19 cellular contexts compared by ENCODE assay signal in genomic region chr18:69000366-69000765, GRCh38.
DNase-seq lines count a peak whose midpoint lies in the region; ATAC-seq and TF ChIP-seq lines count a peak whose summit lies in the region.
"Had no signal": no experiment of that assay in that cellular context is flagged by ENCODE, and none has a peak within 500 bp of the region (broad histone marks: within the 10 kb centered on the region; RNA-seq: fewer than 3 reads in every experiment).

No MANE protein-coding gene starts in this region.

- 70 to 79% methylated on average over 1 of the region's 1 CpG for WGBS in GM23248 (ENCODE audit: low coverage in 1 of 2, low lambda C conversion rate in 2 of 2, missing lambda C conversion rate in 2 of 2), 2 experiments
- WGBS in smooth muscle cell (ENCODE audit: low lambda C conversion rate): 41% methylated on average over 1 of the region's 1 CpG

- H3K9me2 ChIP-seq in GM23248 (ENCODE audit: insufficient read depth) (no peaks in the 10 kb centered on the region), PC-3 (replicated peaks; ENCODE audit: low read length) (0 out of 2 replicates have a peak, but pooled peaks cover 4% of the 10 kb centered on the region)
- H3K9me2 ChIP-seq: SK-N-SH had no signal

- H2AFZ ChIP-seq in GM23248: no peak overlapping the region
- H2AFZ ChIP-seq in PC-3 (ENCODE audit: low read length): no peak overlapping the region
- no peak overlapping the region for H2AFZ ChIP-seq in smooth muscle cell (ENCODE audit: low read depth)
- H2AFZ ChIP-seq: GM23338 had no signal

- no peak overlapping the region for H3K9ac ChIP-seq in GM23248
- no peak overlapping the region for H3K9ac ChIP-seq in PC-3 (ENCODE audit: low read length)
- H3K9ac ChIP-seq in smooth muscle cell (ENCODE audit: low read depth): no peak overlapping the region
- H3K9ac ChIP-seq: KMS-11, SK-N-SH had no signal

- H3K4me3 ChIP-seq in GM23248 (no peak overlapping the region), PC-3 (ENCODE audit: low read length) (no peak overlapping the region), choroid plexus epithelial cell (ENCODE audit: low read depth, low read length) (no peak overlapping the region), smooth muscle cell (no peak overlapping the region)
- H3K4me3 ChIP-seq: GM12878, GM23338, HAP-1 had no signal

- CTCF ChIA-PET in PC-3 (lab: Charles Lee): no interaction called here

- no peaks in the 10 kb centered on the region for H3K4me1 ChIP-seq in GM23248 (ENCODE audit: insufficient read depth)
- no peaks in the 10 kb centered on the region for H3K4me1 ChIP-seq in PC-3 (ENCODE audit: insufficient read depth, low read length)
- H3K4me1 ChIP-seq in smooth muscle cell (ENCODE audit: low read depth): peaks cover 3% of the 10 kb centered on the region
- H3K4me1 ChIP-seq: BE2C, HAP-1 had no signal

- TF ChIP-seq CTCF in PC-3 (conservative IDR thresholded peaks at IDR 0.05; ENCODE audit: low read depth, low read length): no peak
- no peak for TF ChIP-seq CTCF in choroid plexus epithelial cell (conservative IDR thresholded peaks at IDR 0.05; ENCODE audit: low read depth, low read length)
- no peak for TF ChIP-seq CTCF in smooth muscle cell (IDR thresholded peaks at IDR 0.05; ENCODE audit: borderline replicate concordance, insufficient read depth, poor library complexity, severe bottlenecking)

- no peaks in the 10 kb centered on the region for H4K20me1 ChIP-seq in GM23248 (ENCODE audit: insufficient read depth)
- H4K20me1 ChIP-seq in PC-3 (ENCODE audit: low read length): no peaks in the 10 kb centered on the region
- H4K20me1 ChIP-seq in smooth muscle cell (ENCODE audit: low read depth): no peaks in the 10 kb centered on the region

- ATAC-seq in PC-3 (peak; percentile 70), GM21529 (IDR thresholded peaks at IDR 0.05; ENCODE audit: unreplicated experiment) (no peak)
- ATAC-seq: GM12878, GM23338 had no signal

- BruUV-seq in PC-3 (replicated peaks; lab: Mats Ljungman, UMichigan): no TSS peak

- POLR2A ChIA-PET in PC-3 (lab: Charles Lee; ENCODE audit: unreplicated experiment): no interaction called here

- no peaks in the 10 kb centered on the region for H3K9me3 ChIP-seq in GM23248 (ENCODE audit: low read depth)
- H3K9me3 ChIP-seq in PC-3 (ENCODE audit: low read length): no peaks in the 10 kb centered on the region
- no peaks in the 10 kb centered on the region for H3K9me3 ChIP-seq in smooth muscle cell (replicated peaks; ENCODE audit: low read depth)
- H3K9me3 ChIP-seq: BE2C, HAP-1, SK-N-SH had no signal

- in situ Hi-C loops in GM23248 (cut with MboI): no loop called here

- H3K36me3 ChIP-seq in GM23248 (ENCODE audit: low read depth) (no peaks in the 10 kb centered on the region), PC-3 (ENCODE audit: low read depth, low read length) (no peaks in the 10 kb centered on the region), smooth muscle cell (ENCODE audit: low read depth) (no peaks in the 10 kb centered on the region)
- H3K36me3 ChIP-seq: BE2C, HAP-1 had no signal

- intact Hi-C loops in PC-3 (cut with micrococcal nuclease): no loop called here

- H3F3A ChIP-seq in GM23248 (ENCODE audit: insufficient read depth) (no peaks in the 10 kb centered on the region), PC-3 (ENCODE audit: low read length, unreplicated experiment) (no peaks in the 10 kb centered on the region), smooth muscle cell (ENCODE audit: low read depth) (no peaks in the 10 kb centered on the region)

- H3K27ac ChIP-seq in GM23248 (no peak overlapping the region), PC-3 (ENCODE audit: low read length) (no peak overlapping the region), smooth muscle cell (ENCODE audit: low read depth) (no peak overlapping the region)
- H3K27ac ChIP-seq: KMS-11 had no signal

- H3K79me2 ChIP-seq in GM23248 (ENCODE audit: insufficient read depth): no peaks in the 10 kb centered on the region
- H3K79me2 ChIP-seq in PC-3 (ENCODE audit: low read length): no peaks in the 10 kb centered on the region
- no peaks in the 10 kb centered on the region for H3K79me2 ChIP-seq in smooth muscle cell (ENCODE audit: low read depth)

- no peaks in the 10 kb centered on the region for H3K27me3 ChIP-seq in GM23248 (replicated peaks; ENCODE audit: insufficient read depth)
- H3K27me3 ChIP-seq in PC-3 (ENCODE audit: low read length): no peaks in the 10 kb centered on the region
- H3K27me3 ChIP-seq in smooth muscle cell (ENCODE audit: low read depth): no peaks in the 10 kb centered on the region
- H3K27me3 ChIP-seq: BE2C had no signal

- DNase-seq in GM23248: peak; percentile 24
- no peak for DNase-seq in PC-3
- peak; percentile 57 for DNase-seq in choroid plexus epithelial cell (ENCODE audit: low read depth)
- DNase-seq in smooth muscle cell (lab: John Stamatoyannopoulos, UW; ENCODE audit: unreplicated experiment): no peak
- DNase-seq in middle frontal gyrus (ENCODE audit: extremely low spot score, low spot score): no peak
- no peak for DNase-seq in OCI-M2 (lab: John Stamatoyannopoulos, UW; ENCODE audit: unreplicated experiment)
- DNase-seq: BE2C, DMS79 treated with DMSO at 0.1 percent for 48 hours, NCI-H1417, NCI-H1694 treated with DMSO at 0.1 percent for 48 hours, NCI-H446 treated with DMSO at 0.1 percent for 48 hours, NCI-H526 treated with DMSO at 0.1 percent for 48 hours, SIG-M5, SK-N-SH had no signal

- no peak overlapping the region for H3K4me2 ChIP-seq in GM23248 (ENCODE audit: unreplicated experiment)
- H3K4me2 ChIP-seq in PC-3 (ENCODE audit: low read length): no peak overlapping the region
- peak overlapping the region; percentile 35 for H3K4me2 ChIP-seq in smooth muscle cell
- H3K4me2 ChIP-seq: GM23338, KMS-11, SK-N-SH had no signal

Comparison
In these comparisons a context has a peak if more than half of its experiments do, and no peak if none do; other contexts are left out.
1. DNase-seq: peak in GM23248 (single experiment) and choroid plexus epithelial cell (single experiment); none in PC-3 (single experiment), smooth muscle cell (single experiment), middle frontal gyrus (single experiment) and OCI-M2 (single experiment).